ENCODE assay signal across 21 cellular contexts in genomic region chr1:84884671-84885389, GRCh38. TPM values are rescaled to one million over a fixed set of nuclear protein-coding genes. Genes with fewer than 3 reads are reported as not detected.
DNase-seq lines count a peak whose midpoint lies in the region; ATAC-seq and TF ChIP-seq lines count a peak whose summit lies in the region.
"Had no signal": no experiment of that assay in that cellular context is flagged by ENCODE, and none has a peak within 500 bp of the region (broad histone marks: within the 10 kb centered on the region; RNA-seq: fewer than 3 reads in every experiment).

No MANE protein-coding gene starts in this region.

- no peak overlapping the region for H4K8ac ChIP-seq in mesenchymal stem cell (ENCODE audit: low read length)

- TF ChIP-seq CTCF in fibroblast of pulmonary artery (IDR thresholded peaks at IDR 0.05; ENCODE audit: low read length, missing control alignments) = peak; percentile 30

- H2BK15ac ChIP-seq in mesenchymal stem cell (ENCODE audit: low read depth, poor library complexity, severe bottlenecking) = no peak overlapping the region

- H2BK5ac ChIP-seq in mesenchymal stem cell (ENCODE audit: low read depth, low read length, poor library complexity, severe bottlenecking) = no peak overlapping the region

- no peak overlapping the region for H2AFZ ChIP-seq in mesenchymal stem cell (ENCODE audit: low read depth, low read length)
- H2AFZ ChIP-seq: hepatocyte had no signal

- no peak overlapping the region for H3K9ac ChIP-seq in mesenchymal stem cell (ENCODE audit: low read length)
- H3K9ac ChIP-seq: BLaER1 had no signal

- no peaks in the 10 kb centered on the region for H3K4me1 ChIP-seq in mesenchymal stem cell (ENCODE audit: control insufficient read depth, insufficient read depth, low read depth, low read length)
- H3K4me1 ChIP-seq: BLaER1, pancreas had no signal

- H3K18ac ChIP-seq in mesenchymal stem cell (ENCODE audit: low read depth in 1 of 2, low read length in 2 of 2) = no peak overlapping the region

- no peak overlapping the region for H3K4ac ChIP-seq in mesenchymal stem cell (ENCODE audit: low read depth in 1 of 2, low read length in 2 of 2)

- H3K14ac ChIP-seq in mesenchymal stem cell (ENCODE audit: low read length in 2 of 2) = no peak overlapping the region

- H3K23ac ChIP-seq in mesenchymal stem cell (ENCODE audit: low read length in 2 of 2) = no peak overlapping the region

- H3K4me3 ChIP-seq in fibroblast of pulmonary artery (replicated peaks; ENCODE audit: low read depth, low read length) (no peak overlapping the region), mesenchymal stem cell (ENCODE audit: insufficient read depth in 1 of 2, low read depth in 1 of 2, low read length in 2 of 2) (no peak overlapping the region)
- H3K4me3 ChIP-seq: BLaER1, hepatocyte, pancreas had no signal

- H3K36me3 ChIP-seq in mesenchymal stem cell (ENCODE audit: control insufficient read depth in 1 of 2, insufficient read depth in 2 of 2, low read depth in 1 of 2, low read length in 2 of 2) = no peaks in the 10 kb centered on the region
- H3K36me3 ChIP-seq: BLaER1, pancreas had no signal

- H3K27me3 ChIP-seq in mesenchymal stem cell (ENCODE audit: control insufficient read depth in 1 of 2, insufficient read depth in 1 of 2, low read length in 2 of 2) = peaks cover 0 to 19% of the 10 kb centered on the region in 2 experiments
- H3K27me3 ChIP-seq: BLaER1, hepatocyte, pancreas had no signal

- no peak for ATAC-seq in HG02970 (IDR thresholded peaks at IDR 0.05; ENCODE audit: low FRiP score, unreplicated experiment)
- no peak for ATAC-seq in GM19467 (IDR thresholded peaks at IDR 0.05; ENCODE audit: unreplicated experiment)
- ATAC-seq: activated T-cell treated with anti-CD3 and anti-CD28 coated beads, Interleukin-2, amount 50 U/mL, for 72 hours; left colon; SK-N-SH treated with all-trans-retinoic acid at 6 μM for 48 hours had no signal

- no peaks in the 10 kb centered on the region for H3K79me1 ChIP-seq in mesenchymal stem cell (replicated peaks; ENCODE audit: low read length, poor library complexity, severe bottlenecking)

- H2BK12ac ChIP-seq in mesenchymal stem cell (ENCODE audit: low read length in 2 of 2) = no peak overlapping the region

- H2BK120ac ChIP-seq in mesenchymal stem cell (ENCODE audit: low read depth, low read length) = no peak overlapping the region

- H3K4me2 ChIP-seq in mesenchymal stem cell (ENCODE audit: low read length, poor library complexity, severe bottlenecking) = no peak overlapping the region
- H3K4me2 ChIP-seq: BLaER1, hepatocyte had no signal

- H3K27ac ChIP-seq in mesenchymal stem cell (ENCODE audit: low read length, poor library complexity, severe bottlenecking) = no peak overlapping the region
- H3K27ac ChIP-seq: BLaER1, hepatocyte, pancreas had no signal

- DNase-seq in EL (peak; percentile 47), RPMI7951 (ENCODE audit: low read depth) (peak; percentile 7), fibroblast of pulmonary artery (ENCODE audit: low read depth) (peak; percentile 62), mesenchymal stem cell (peak; percentile 6), NCI-H2107 (lab: John Stamatoyannopoulos, UW) (no peak), mesenteric fat pad (ENCODE audit: low spot score) (no peak)
- DNase-seq: activated CD4-positive, alpha-beta T cell treated with anti-CD3 and anti-CD28 coated beads, Interleukin-2, amount 50 U/mL, for 48 hours; activated naive CD8-positive, alpha-beta T cell treated with anti-CD3 and anti-CD28 coated beads, Interleukin-2, amount 10 ng/mL, durations not matched to agents 7 days and 5 days; activated T-cell treated with anti-CD3 and anti-CD28 coated beads, Interleukin-2, amount 50 U/mL, for 72 hours; cerebellar nuclear complex; left colon; NCI-H187 treated with DMSO at 0.1 percent for 48 hours; NCI-H524; pancreas had no signal

- no peak overlapping the region for H2AK5ac ChIP-seq in mesenchymal stem cell (ENCODE audit: low read length, severe bottlenecking)

- no peak overlapping the region for H4K91ac ChIP-seq in mesenchymal stem cell (ENCODE audit: low read length)

- 80% methylated on average over 7 of the region's 7 CpGs for WGBS in mesenchymal stem cell

- no peaks in the 10 kb centered on the region for H3K9me3 ChIP-seq in mesenchymal stem cell (ENCODE audit: control insufficient read depth, low read length)
- H3K9me3 ChIP-seq: BLaER1, pancreas had no signal

RNA-seq across cellular contexts. Expression of gene LPAR3, which starts 8.2 kb away (rescaled TPM):
- total RNA-seq in RPMI7951 (2014; rRNA removed; shearing (Covaris generic)) = 0.72 and 1.3 TPM in 2 replicates
- polyA plus RNA-seq in mesenchymal stem cell (2013, experiment 1 of 2) = 3.7 TPM
- 3.8 TPM for polyA plus RNA-seq in mesenchymal stem cell (2013, experiment 2 of 2)
- not detected for total RNA-seq in mesenteric fat pad
- total RNA-seq: LHCN-M2, OCI-LY7 had no signal

Comparison
In these comparisons a context has a peak if more than half of its experiments do, and no peak if none do; other contexts are left out.
1. DNase-seq: peak in EL (single experiment), RPMI7951 (single experiment), fibroblast of pulmonary artery (single experiment) and mesenchymal stem cell (single experiment); none in NCI-H2107 (single experiment) and mesenteric fat pad (single experiment).